16 cellular contexts compared by ENCODE assay signal in genomic region chr6:82843291-82843885, GRCh38.
"Had no signal": no experiment of that assay in that cellular context is flagged by ENCODE, and none has a peak within 500 bp of the region (broad histone marks: within the 10 kb centered on the region; RNA-seq: fewer than 3 reads in every experiment).

No MANE protein-coding gene starts in this region.

- H3K4me2 ChIP-seq: neural progenitor cell had no signal

- H3K36me3 ChIP-seq: brain microvascular endothelial cell, gastroesophageal sphincter, neural progenitor cell, ovary, thoracic aorta, upper lobe of right lung had no signal

- H2AFZ ChIP-seq: neural progenitor cell had no signal

- H3K27ac ChIP-seq: brain microvascular endothelial cell, gastroesophageal sphincter, neural progenitor cell, ovary, thoracic aorta, upper lobe of right lung had no signal

- H3K27me3 ChIP-seq: brain microvascular endothelial cell, gastroesophageal sphincter, neural progenitor cell, ovary, upper lobe of right lung had no signal

- DNase-seq: activated CD4-positive, alpha-beta T cell treated with anti-CD3 and anti-CD28 coated beads, Interleukin-2, amount 50 U/mL, for 1 hour; activated CD8-positive, alpha-beta memory T cell treated with anti-CD3 and anti-CD28 coated beads for 24 hours; activated gamma-delta T cell treated with Interleukin-2 at 50 U/mL for 16 hours; dermis blood vessel endothelial cell; effector memory CD8-positive, alpha-beta T cell; midbrain; ovary; stimulated activated CD4-positive, alpha-beta T cell treated with anti-CD3 and anti-CD28 coated beads, Interleukin-12 subunit alpha, Interleukin-12 subunit beta, amount 100 ng/mL, for 4 hours; stimulated activated CD4-positive, alpha-beta T cell treated with anti-CD3 and anti-CD28 coated beads, Interleukin-2, amount 100 ng/mL, for 24 hours; upper lobe of right lung had no signal

- H3K4me3 ChIP-seq: gastroesophageal sphincter, lung, neural progenitor cell, ovary, thoracic aorta, upper lobe of right lung had no signal

- ATAC-seq: effector memory CD8-positive, alpha-beta T cell; gastroesophageal sphincter; sciatic nerve; upper lobe of right lung had no signal

- H3K9ac ChIP-seq: neural progenitor cell had no signal

- H3K4me1 ChIP-seq: gastroesophageal sphincter, neural progenitor cell, upper lobe of right lung had no signal

- H3K9me3 ChIP-seq: gastroesophageal sphincter, ovary, thoracic aorta, upper lobe of right lung had no signal
